Comparison of ENCODE assay signal across 1 cellular context in genomic region chr10:112961609-112962008, GRCh38.
TF ChIP-seq lines count a peak whose summit lies in the region.

No MANE protein-coding gene starts in this region.

TF ChIP-seq in HCT116, 20 proteins besides CTCF, POLR2A, EP300 and RAD21 (continued from another document):
- TF ChIP-seq, protein P1, sequence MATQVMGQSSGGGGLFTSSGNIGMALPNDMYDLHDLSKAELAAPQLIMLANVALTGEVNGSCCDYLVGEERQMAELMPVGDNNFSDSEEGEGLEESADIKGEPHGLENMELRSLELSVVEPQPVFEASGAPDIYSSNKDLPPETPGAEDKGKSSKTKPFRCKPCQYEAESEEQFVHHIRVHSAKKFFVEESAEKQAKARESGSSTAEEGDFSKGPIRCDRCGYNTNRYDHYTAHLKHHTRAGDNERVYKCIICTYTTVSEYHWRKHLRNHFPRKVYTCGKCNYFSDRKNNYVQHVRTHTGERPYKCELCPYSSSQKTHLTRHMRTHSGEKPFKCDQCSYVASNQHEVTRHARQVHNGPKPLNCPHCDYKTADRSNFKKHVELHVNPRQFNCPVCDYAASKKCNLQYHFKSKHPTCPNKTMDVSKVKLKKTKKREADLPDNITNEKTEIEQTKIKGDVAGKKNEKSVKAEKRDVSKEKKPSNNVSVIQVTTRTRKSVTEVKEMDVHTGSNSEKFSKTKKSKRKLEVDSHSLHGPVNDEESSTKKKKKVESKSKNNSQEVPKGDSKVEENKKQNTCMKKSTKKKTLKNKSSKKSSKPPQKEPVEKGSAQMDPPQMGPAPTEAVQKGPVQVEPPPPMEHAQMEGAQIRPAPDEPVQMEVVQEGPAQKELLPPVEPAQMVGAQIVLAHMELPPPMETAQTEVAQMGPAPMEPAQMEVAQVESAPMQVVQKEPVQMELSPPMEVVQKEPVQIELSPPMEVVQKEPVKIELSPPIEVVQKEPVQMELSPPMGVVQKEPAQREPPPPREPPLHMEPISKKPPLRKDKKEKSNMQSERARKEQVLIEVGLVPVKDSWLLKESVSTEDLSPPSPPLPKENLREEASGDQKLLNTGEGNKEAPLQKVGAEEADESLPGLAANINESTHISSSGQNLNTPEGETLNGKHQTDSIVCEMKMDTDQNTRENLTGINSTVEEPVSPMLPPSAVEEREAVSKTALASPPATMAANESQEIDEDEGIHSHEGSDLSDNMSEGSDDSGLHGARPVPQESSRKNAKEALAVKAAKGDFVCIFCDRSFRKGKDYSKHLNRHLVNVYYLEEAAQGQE (IDR thresholded peaks at IDR 0.05; ENCODE audit: low read depth) = no peak
TF ChIP-seq in HCT116: peak in this region for 0.
